16 cellular contexts compared by ENCODE assay signal in genomic region chr14:27739657-27740156, GRCh38.
DNase-seq lines count a peak whose midpoint lies in the region; ATAC-seq and TF ChIP-seq lines count a peak whose summit lies in the region.
"Had no signal": no experiment of that assay in that cellular context is flagged by ENCODE, and none has a peak within 500 bp of the region (broad histone marks: within the 10 kb centered on the region; RNA-seq: fewer than 3 reads in every experiment).

No MANE protein-coding gene starts in this region.

- no peaks in the 10 kb centered on the region for H3K9me2 ChIP-seq in PC-3 (replicated peaks; ENCODE audit: low read length)

- H3K9me3 Mint-ChIP-seq in HFFc6 = peaks cover 48% of the 10 kb centered on the region

- peak; percentile 75 for ATAC-seq in PC-3
- ATAC-seq in GM18498 (IDR thresholded peaks at IDR 0.05; ENCODE audit: unreplicated experiment) = no peak
- ATAC-seq: K562 had no signal

- H3F3A ChIP-seq in PC-3 (ENCODE audit: low read length, unreplicated experiment) = no peaks in the 10 kb centered on the region

- no peak overlapping the region for H2AFZ ChIP-seq in PC-3 (ENCODE audit: low read length)

- H3K9me3 ChIP-seq in BLaER1 (no peaks in the 10 kb centered on the region), PC-3 (ENCODE audit: low read length) (no peaks in the 10 kb centered on the region)
- H3K9me3 ChIP-seq: SJSA1 had no signal

- H3K79me2 ChIP-seq in PC-3 (ENCODE audit: low read length) = no peaks in the 10 kb centered on the region

- intact Hi-C loops in PC-3 (cut with micrococcal nuclease) = no loop called here

- H3K4me1 Mint-ChIP-seq in HFFc6 (ENCODE audit: low read depth) = no peaks in the 10 kb centered on the region

- CTCF ChIA-PET in PC-3 (lab: Charles Lee) = interaction anchor here (0.6 kb wide), 1 partner anchor 124 kb away, joined by 4 read pairs; no protein-coding TSS in a partner anchor

- DNase-seq in DMS153 treated with DMSO at 0.1 percent for 48 hours (lab: John Stamatoyannopoulos, UW; ENCODE audit: unreplicated experiment) (peak; percentile 17), NCI-H146 treated with DMSO at 0.1 percent for 48 hours (lab: John Stamatoyannopoulos, UW; ENCODE audit: unreplicated experiment) (peak; percentile 47), PC-3 (no peak), NOMO-1 treated with dmso at 0.1 percent for 144 hours (lab: John Stamatoyannopoulos, UW; ENCODE audit: unreplicated experiment) (no peak), HFFc6 (no peak)
- DNase-seq: C1 segment of cervical spinal cord, HCEC 1CT, NCI-H2081 treated with DMSO at 0.1 percent for 48 hours, NCI-H524 treated with DMSO at 0.1 percent for 48 hours, SW 1271 had no signal

- H3K36me3 ChIP-seq in BLaER1 (no peaks in the 10 kb centered on the region), PC-3 (ENCODE audit: low read depth, low read length) (no peaks in the 10 kb centered on the region)
- H3K36me3 ChIP-seq: SJSA1 had no signal

- H3K27ac ChIP-seq in BLaER1 (no peak overlapping the region), PC-3 (ENCODE audit: low read length) (no peak overlapping the region)
- H3K27ac ChIP-seq: HL-60, SJSA1 had no signal

- POLR2A ChIA-PET in PC-3 (lab: Charles Lee; ENCODE audit: unreplicated experiment) = no interaction called here

- no peak overlapping the region for H3K4me3 Mint-ChIP-seq in HFFc6
- H3K4me3 Mint-ChIP-seq: T-helper 2 cell treated with Interferon-gamma antibody and Interleukin-4, amounts not matched to agents 5 μg/mL and 100 μg/mL, for 36 hours had no signal

- H3K4me1 ChIP-seq in BLaER1 (peaks cover 17% of the 10 kb centered on the region), PC-3 (ENCODE audit: insufficient read depth, low read length) (no peaks in the 10 kb centered on the region)
- H3K4me1 ChIP-seq: SJSA1 had no signal

- H3K4me2 ChIP-seq in BLaER1 (peak overlapping the region; percentile 17), PC-3 (ENCODE audit: low read length) (no peak overlapping the region)

- H3K4me3 ChIP-seq in BLaER1 (no peak overlapping the region), PC-3 (ENCODE audit: low read length) (no peak overlapping the region)
- H3K4me3 ChIP-seq: K562, SJSA1 had no signal

- TF ChIP-seq CTCF in PC-3 (conservative IDR thresholded peaks at IDR 0.05; ENCODE audit: low read depth, low read length) = no peak
- no peak for TF ChIP-seq CTCF in HFFc6 (IDR thresholded peaks at IDR 0.05)

- H3K36me3 Mint-ChIP-seq in HFFc6 (ENCODE audit: low read depth) = peaks cover 8% of the 10 kb centered on the region; the same call in 1 of the 2 replicates

- no peaks in the 10 kb centered on the region for H3K27me3 Mint-ChIP-seq in HFFc6 (ENCODE audit: insufficient read depth)

- no peaks in the 10 kb centered on the region for H4K20me1 ChIP-seq in BLaER1
- no peaks in the 10 kb centered on the region for H4K20me1 ChIP-seq in PC-3 (ENCODE audit: low read length)

- no TSS peak for BruUV-seq in PC-3 (replicated peaks; lab: Mats Ljungman, UMichigan)

- no peaks in the 10 kb centered on the region for H3K27me3 ChIP-seq in BLaER1
- no peaks in the 10 kb centered on the region for H3K27me3 ChIP-seq in PC-3 (ENCODE audit: low read length)
- H3K27me3 ChIP-seq: SJSA1 had no signal

- H3K27ac Mint-ChIP-seq in HFFc6 = no peak overlapping the region
- H3K27ac Mint-ChIP-seq: T-helper 2 cell treated with Interferon-gamma antibody and Interleukin-4, amounts not matched to agents 5 μg/mL and 100 μg/mL, for 36 hours had no signal

- no peak overlapping the region for H3K9ac ChIP-seq in BLaER1
- no peak overlapping the region for H3K9ac ChIP-seq in PC-3 (ENCODE audit: low read length)

Comparison
In these comparisons a context has a peak if more than half of its experiments do, and no peak if none do; other contexts are left out.
1. DNase-seq: peak in DMS153 treated with DMSO at 0.1 percent for 48 hours (single experiment) and NCI-H146 treated with DMSO at 0.1 percent for 48 hours (single experiment); none in PC-3 (single experiment), NOMO-1 treated with dmso at 0.1 percent for 144 hours (single experiment) and HFFc6 (single experiment).